In genomic region chr7:115127399-115128021, GRCh38 we compare ENCODE assay signal across 14 cellular contexts.
DNase-seq lines count a peak whose midpoint lies in the region; ATAC-seq, FAIRE-seq and TF ChIP-seq lines count a peak whose summit lies in the region.
"Had no signal": no experiment of that assay in that cellular context is flagged by ENCODE, and none has a peak within 500 bp of the region (broad histone marks: within the 10 kb centered on the region; RNA-seq: fewer than 3 reads in every experiment).

No MANE protein-coding gene starts in this region.

- no peaks in the 10 kb centered on the region for H3K9me3 Mint-ChIP-seq in endodermal cell
- H3K9me3 Mint-ChIP-seq in activated T-helper 1 cell treated with anti-CD3 and anti-CD28 coated beads, Interleukin-12 subunit alpha, Interleukin-12 subunit beta, Interleukin-2, Interleukin-4 antibody, amounts not matched to agents 30 ng/mL and 10 ng/mL and 1 ng/mL, durations not matched to agents 14 hours and 24 hours and 36 hours = peaks cover 6% of the 10 kb centered on the region
- H3K9me3 Mint-ChIP-seq: CD8-positive, alpha-beta memory T cell had no signal

- TF ChIP-seq CTCF in bronchial epithelial cell (IDR thresholded peaks at IDR 0.05; ENCODE audit: insufficient read depth, low read length, severe bottlenecking) (no peak), pancreas (IDR thresholded peaks at IDR 0.05) (no peak), endodermal cell (conservative IDR thresholded peaks at IDR 0.05) (no peak)

- H3K27ac ChIP-seq in pancreas (peak overlapping the region in 2 of 4 donors; percentile 39 to 49), endodermal cell (ENCODE audit: low read depth, low read length) (no peak overlapping the region)
- H3K27ac ChIP-seq in effector memory CD4-positive, alpha-beta T cell (ENCODE audit: insufficient read depth, low read length, poor library complexity, severe bottlenecking) = no peak overlapping the region
- H3K27ac ChIP-seq: BLaER1, GM23248 had no signal

- H3K9me3 ChIP-seq in pancreas (no peaks in the 10 kb centered on the region), endodermal cell (ENCODE audit: control insufficient read depth, low read length) (no peaks in the 10 kb centered on the region)
- H3K9me3 ChIP-seq in effector memory CD4-positive, alpha-beta T cell (ENCODE audit: control insufficient read depth, low read length) = no peaks in the 10 kb centered on the region
- H3K9me3 ChIP-seq: Caco-2 had no signal

- DNase-seq in HT-29 (ENCODE audit: low spot score) (peak; percentile 54), bronchial epithelial cell (ENCODE audit: low read depth) (peak; percentile 50), pancreas (no peak), NCI-H524 treated with DMSO at 0.1 percent for 48 hours (lab: John Stamatoyannopoulos, UW) (no peak), endodermal cell (no peak)
- no peak for DNase-seq in effector memory CD4-positive, alpha-beta T cell
- DNase-seq in activated T-helper 1 cell treated with anti-CD3 and anti-CD28 coated beads, Interleukin-12 subunit alpha, Interleukin-12 subunit beta, Interleukin-2, Interleukin-4 antibody, amounts not matched to agents 30 ng/mL and 10 ng/mL and 1 ng/mL, durations not matched to agents 14 hours and 24 hours and 36 hours (ENCODE audit: low spot score) = no peak
- DNase-seq: Caco-2; CD8-positive, alpha-beta memory T cell; GM23248; IMR-90 had no signal

- no peak overlapping the region for H3K9ac ChIP-seq in endodermal cell (ENCODE audit: extremely low read depth, low read length, poor library complexity, severe bottlenecking)
- H3K9ac ChIP-seq: BLaER1, GM23248 had no signal

- H3K27ac Mint-ChIP-seq in endodermal cell = no peak overlapping the region
- H3K27ac Mint-ChIP-seq in activated T-helper 1 cell treated with anti-CD3 and anti-CD28 coated beads, Interleukin-12 subunit alpha, Interleukin-12 subunit beta, Interleukin-2, Interleukin-4 antibody, amounts not matched to agents 30 ng/mL and 10 ng/mL and 1 ng/mL, durations not matched to agents 14 hours and 24 hours and 36 hours = no peak overlapping the region
- H3K27ac Mint-ChIP-seq: CD8-positive, alpha-beta memory T cell had no signal

- H3K27me3 ChIP-seq in bronchial epithelial cell (ENCODE audit: control insufficient read depth, insufficient read depth, low read length) (no peaks in the 10 kb centered on the region), pancreas (no peaks in the 10 kb centered on the region), endodermal cell (ENCODE audit: control insufficient read depth, insufficient read depth, low read length, poor library complexity, severe bottlenecking) (no peaks in the 10 kb centered on the region)
- no peaks in the 10 kb centered on the region for H3K27me3 ChIP-seq in effector memory CD4-positive, alpha-beta T cell (replicated peaks; ENCODE audit: control insufficient read depth, insufficient read depth, low read length, poor library complexity, severe bottlenecking)
- H3K27me3 ChIP-seq: BLaER1 had no signal

- no peak for FAIRE-seq in bronchial epithelial cell (lab: Jason Lieb, UNC)
- FAIRE-seq in pancreas (lab: Jason Lieb, UNC) = peak; percentile 66
- FAIRE-seq: H54 had no signal

- intact Hi-C loops in pancreas (cut with DNase I) = no loop called here
- intact Hi-C loops in activated T-helper 1 cell treated with anti-CD3 and anti-CD28 coated beads, Interleukin-12 subunit alpha, Interleukin-12 subunit beta, Interleukin-2, Interleukin-4 antibody, amounts not matched to agents 30 ng/mL and 10 ng/mL and 1 ng/mL, durations not matched to agents 14 hours and 24 hours and 36 hours (cut with micrococcal nuclease) = no loop called here

- no peak overlapping the region for H3K4me3 Mint-ChIP-seq in endodermal cell
- no peak overlapping the region for H3K4me3 Mint-ChIP-seq in activated T-helper 1 cell treated with anti-CD3 and anti-CD28 coated beads, Interleukin-12 subunit alpha, Interleukin-12 subunit beta, Interleukin-2, Interleukin-4 antibody, amounts not matched to agents 30 ng/mL and 10 ng/mL and 1 ng/mL, durations not matched to agents 14 hours and 24 hours and 36 hours
- H3K4me3 Mint-ChIP-seq: CD8-positive, alpha-beta memory T cell had no signal

- H3K4me1 Mint-ChIP-seq in endodermal cell = peaks cover 9% of the 10 kb centered on the region
- H3K4me1 Mint-ChIP-seq in activated T-helper 1 cell treated with anti-CD3 and anti-CD28 coated beads, Interleukin-12 subunit alpha, Interleukin-12 subunit beta, Interleukin-2, Interleukin-4 antibody, amounts not matched to agents 30 ng/mL and 10 ng/mL and 1 ng/mL, durations not matched to agents 14 hours and 24 hours and 36 hours (ENCODE audit: low read depth) = no peaks in the 10 kb centered on the region

- no peaks in the 10 kb centered on the region for H3K36me3 ChIP-seq in bronchial epithelial cell (ENCODE audit: control insufficient read depth, insufficient read depth, low read length)
- H3K36me3 ChIP-seq in pancreas = no peaks in the 10 kb centered on the region
- H3K36me3 ChIP-seq in endodermal cell (ENCODE audit: control insufficient read depth, insufficient read depth, low read length) = no peaks in the 10 kb centered on the region
- H3K36me3 ChIP-seq in effector memory CD4-positive, alpha-beta T cell (ENCODE audit: control insufficient read depth, insufficient read depth, low read length) = no peaks in the 10 kb centered on the region
- H3K36me3 ChIP-seq: BLaER1 had no signal

- WGBS in pancreas, 2 donors = 44 to 50% methylated on average over 5 of the region's 5 CpGs
- 93 to 100% methylated on average over 2 to 5 of the region's 5 CpGs for WGBS in endodermal cell (ENCODE audit: insufficient coverage in 1 of 2, insufficient read length in 1 of 2), 2 experiments

- no peaks in the 10 kb centered on the region for H3K27me3 Mint-ChIP-seq in endodermal cell (ENCODE audit: insufficient read depth)
- peaks cover 2% of the 10 kb centered on the region for H3K27me3 Mint-ChIP-seq in activated T-helper 1 cell treated with anti-CD3 and anti-CD28 coated beads, Interleukin-12 subunit alpha, Interleukin-12 subunit beta, Interleukin-2, Interleukin-4 antibody, amounts not matched to agents 30 ng/mL and 10 ng/mL and 1 ng/mL, durations not matched to agents 14 hours and 24 hours and 36 hours (ENCODE audit: insufficient read depth)
- H3K27me3 Mint-ChIP-seq: CD8-positive, alpha-beta memory T cell had no signal

- ATAC-seq in pancreas = peak; percentile 84 to 93 (median 90)

- no peaks in the 10 kb centered on the region for H3K36me3 Mint-ChIP-seq in endodermal cell (ENCODE audit: low read depth)
- peaks cover 2% of the 10 kb centered on the region for H3K36me3 Mint-ChIP-seq in activated T-helper 1 cell treated with anti-CD3 and anti-CD28 coated beads, Interleukin-12 subunit alpha, Interleukin-12 subunit beta, Interleukin-2, Interleukin-4 antibody, amounts not matched to agents 30 ng/mL and 10 ng/mL and 1 ng/mL, durations not matched to agents 14 hours and 24 hours and 36 hours (ENCODE audit: low read depth)

- H3K4me1 ChIP-seq in pancreas (peaks cover 0 to 15% (median 12%) of the 10 kb centered on the region in 3 donors), endodermal cell (ENCODE audit: control insufficient read depth, insufficient read depth, low read length) (peaks cover 11% of the 10 kb centered on the region)
- H3K4me1 ChIP-seq in effector memory CD4-positive, alpha-beta T cell (ENCODE audit: control insufficient read depth, insufficient read depth, low read length, poor library complexity, severe bottlenecking) = no peaks in the 10 kb centered on the region
- H3K4me1 ChIP-seq: BLaER1, Caco-2 had no signal

- H3K4me3 ChIP-seq in bronchial epithelial cell (ENCODE audit: low read depth, low read length) (no peak overlapping the region), pancreas (no peak overlapping the region), endodermal cell (ENCODE audit: low read length) (no peak overlapping the region)
- no peak overlapping the region for H3K4me3 ChIP-seq in effector memory CD4-positive, alpha-beta T cell (ENCODE audit: insufficient read depth, low read depth, low read length, poor library complexity, severe bottlenecking)
- H3K4me3 ChIP-seq: BLaER1, GM23248 had no signal

TF ChIP-seq in PFSK-1, 5 proteins besides CTCF, POLR2A, EP300 and RAD21:
- TF ChIP-seq SIN3A (IDR thresholded peaks at IDR 0.05; ENCODE audit: borderline replicate concordance, insufficient read depth, low read length) (no peak), POLR2AphosphoS5 (IDR thresholded peaks at IDR 0.05; ENCODE audit: low read depth, low read length) (peak; percentile 57; the same call in 1 of the 2 replicates)

Comparison
In these comparisons a context has a peak if more than half of its experiments do, and no peak if none do; other contexts are left out.
1. DNase-seq: peak in HT-29 (single experiment) and bronchial epithelial cell (single experiment); none in pancreas (0 of 6), NCI-H524 treated with DMSO at 0.1 percent for 48 hours (single experiment), endodermal cell (single experiment), effector memory CD4-positive, alpha-beta T cell (0 of 3) and activated T-helper 1 cell treated with anti-CD3 and anti-CD28 coated beads, Interleukin-12 subunit alpha, Interleukin-12 subunit beta, Interleukin-2, Interleukin-4 antibody, amounts not matched to agents 30 ng/mL and 10 ng/mL and 1 ng/mL, durations not matched to agents 14 hours and 24 hours and 36 hours (single experiment).